33 cellular contexts compared by ENCODE assay signal in the genomic region with DNA sequence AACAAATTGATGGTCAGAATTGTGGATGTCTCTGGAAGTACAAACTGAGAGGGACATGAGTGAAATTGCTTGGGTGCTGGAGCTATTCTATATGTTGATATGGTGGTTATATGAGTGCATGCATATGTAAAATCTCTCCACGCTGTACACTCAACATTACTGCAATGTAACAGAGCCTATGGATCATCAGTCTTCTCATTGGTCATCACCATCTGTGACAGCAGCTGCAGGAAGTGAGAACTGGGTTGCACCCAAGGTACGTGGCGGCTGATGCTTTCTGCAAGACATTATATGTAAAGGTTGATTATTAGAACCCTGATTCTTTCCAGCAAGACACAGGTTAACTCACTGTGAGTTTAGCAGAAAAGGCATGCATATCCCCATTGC.
"Had no signal": no experiment of that assay in that cellular context is flagged by ENCODE, and none has a peak within 500 bp of the region (broad histone marks: within the 10 kb centered on the region; RNA-seq: fewer than 3 reads in every experiment).

No MANE protein-coding gene starts in this region.

- H3K27me3 ChIP-seq: adrenal gland, body of pancreas, brain microvascular endothelial cell, breast epithelium had no signal

- H3K36me3 ChIP-seq: adrenal gland, brain microvascular endothelial cell, breast epithelium had no signal

- FAIRE-seq: astrocyte, TTC549 had no signal

- H3K4me1 ChIP-seq: adrenal gland, body of pancreas, breast epithelium had no signal

- ATAC-seq: activated CD8-positive, alpha-beta T cell treated with anti-CD3 and anti-CD28 coated beads for 36 hours; activated naive CD4-positive, alpha-beta T cell treated with anti-CD3 and anti-CD28 coated beads, Interleukin-2, amount 50 U/mL, for 72 hours; activated T-cell treated with anti-CD3 and anti-CD28 coated beads, Interleukin-2, amount 50 U/mL, for 4 hours; activated T-cell treated with anti-CD3 and anti-CD28 coated beads, Interleukin-2, amount 50 U/mL, for 72 hours; activated T-helper 17 cell treated with anti-CD3 and anti-CD28 coated beads, Interleukin-2, amount 50 U/mL, for 72 hours; body of pancreas had no signal

- H3K4me3 ChIP-seq: adrenal gland, body of pancreas, breast epithelium had no signal

- DNase-seq: activated B cell treated with CpG ODN at 0.5 μM for 24 hours; activated CD4-positive, alpha-beta memory T cell treated with anti-CD3 and anti-CD28 coated beads for 36 hours; activated CD4-positive, alpha-beta T cell treated with anti-CD3 and anti-CD28 coated beads for 4 hours; activated CD4-positive, alpha-beta T cell treated with anti-CD3 and anti-CD28 coated beads, Interleukin-2, amount 10 ng/mL, durations not matched to agents 24 days and 14 days; activated CD4-positive, alpha-beta T cell treated with anti-CD3 and anti-CD28 coated beads, Interleukin-2, amount 50 U/mL, for 1 hour; activated CD4-positive, alpha-beta T cell treated with anti-CD3 and anti-CD28 coated beads, Interleukin-2, amount 50 U/mL, for 4 hours; activated CD4-positive, CD25-positive, alpha-beta regulatory T cell treated with anti-CD3 and anti-CD28 coated beads, Interleukin-2, amount 50 U/mL, for 72 hours; activated CD8-positive, alpha-beta memory T cell treated with anti-CD3 and anti-CD28 coated beads, Interleukin-2, amount 50 U/mL, for 4 hours; activated CD8-positive, alpha-beta T cell treated with anti-CD3 and anti-CD28 coated beads for 36 hours; activated effector memory CD4-positive, alpha-beta T cell treated with anti-CD3 and anti-CD28 coated beads, Interleukin-2, amount 50 U/mL, for 16 hours; activated gamma-delta T cell treated with Interleukin-2 at 50 U/mL for 16 hours; activated naive CD4-positive, alpha-beta T cell; activated naive CD4-positive, alpha-beta T cell treated with anti-CD3 and anti-CD28 coated beads for 36 hours; activated naive CD4-positive, alpha-beta T cell treated with anti-CD3 and anti-CD28 coated beads, Interleukin-2, amount 50 U/mL, for 16 hours; activated naive CD8-positive, alpha-beta T cell treated with anti-CD3 and anti-CD28 coated beads for 36 hours; activated T-cell treated with anti-CD3 and anti-CD28 coated beads for 4 hours; activated T-cell treated with anti-CD3 and anti-CD28 coated beads, Interleukin-2, amount 50 U/mL, for 1 hour; activated T-cell treated with anti-CD3 and anti-CD28 coated beads, Interleukin-2, amount 50 U/mL, for 4 hours; activated T-cell treated with anti-CD3 and anti-CD28 coated beads, Interleukin-2, amount 50 U/mL, for 72 hours; adrenal gland; amniotic stem cell; aorta; body of pancreas; brain microvascular endothelial cell; central memory CD4-positive, alpha-beta T cell; T-helper 2 cell; T-helper 9 cell had no signal

- H3K27ac ChIP-seq: adrenal gland, body of pancreas, brain microvascular endothelial cell, breast epithelium, VCaP had no signal

- H3K9me3 ChIP-seq: adrenal gland, body of pancreas, breast epithelium had no signal
